Comparison of ENCODE assay signal across 8 cellular contexts in the genomic region with DNA sequence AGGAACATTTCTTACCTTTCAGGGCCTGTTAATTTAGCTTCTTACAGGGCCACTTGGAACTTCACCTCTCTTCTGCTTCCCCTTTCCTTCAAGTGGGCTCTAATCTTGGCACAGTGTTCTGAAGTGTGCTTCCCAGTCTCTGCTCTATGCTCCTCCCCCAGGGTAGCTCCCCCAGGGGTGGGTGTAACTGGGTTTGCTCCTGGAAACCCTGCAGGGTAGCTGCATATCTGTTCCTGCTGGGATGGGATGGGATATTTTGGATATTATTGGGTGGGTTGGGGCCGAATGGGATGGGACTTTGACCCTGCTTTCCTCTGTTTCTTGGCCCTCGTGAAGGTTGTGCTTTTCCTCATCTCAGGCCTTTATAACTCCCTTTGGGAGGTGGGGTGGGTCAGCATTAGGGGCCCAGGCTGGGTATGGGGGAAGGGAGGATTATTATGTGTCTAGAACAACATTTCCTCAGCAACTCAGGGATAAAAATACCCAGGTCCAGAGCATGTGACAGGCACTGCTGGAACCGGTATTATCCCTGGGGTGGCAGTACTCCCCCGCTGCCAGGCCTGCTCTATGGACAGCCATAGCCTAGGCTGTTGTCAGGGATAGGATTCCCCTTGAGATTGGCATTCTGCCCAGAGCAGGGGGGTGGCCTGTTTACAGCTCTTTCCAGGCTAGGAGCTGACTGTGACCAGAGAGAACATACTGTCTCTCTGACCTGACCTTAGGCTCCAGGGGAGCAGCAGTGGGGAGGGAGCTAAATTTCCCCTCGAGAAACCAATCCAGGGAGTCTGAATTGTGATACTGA. TPM values are rescaled to one million over a fixed set of nuclear protein-coding genes. Genes with fewer than 3 reads are reported as not detected.
DNase-seq lines count a peak whose midpoint lies in the region; ATAC-seq and TF ChIP-seq lines count a peak whose summit lies in the region.

No MANE protein-coding gene starts in this region.

- peak; percentile 40 for DNase-seq in NCI-H146 (lab: John Stamatoyannopoulos, UW)
- DNase-seq in NCI-H146 treated with DMSO at 0.1 percent for 48 hours (lab: John Stamatoyannopoulos, UW; ENCODE audit: unreplicated experiment), result no peak
- DNase-seq in OCI-LY7 (ENCODE audit: low spot score), result no peak
- DNase-seq in choroid plexus epithelial cell (ENCODE audit: low read depth), result peak; percentile 89
- peak; percentile 59 for DNase-seq in lower lobe of right lung
- DNase-seq in activated CD4-positive, alpha-beta T cell treated with anti-CD3 and anti-CD28 coated beads for 1 hour, result no peak

- H3K9me2 ChIP-seq in OCI-LY7 (ENCODE audit: insufficient read depth, low read length), result no peaks in the 10 kb centered on the region

- ATAC-seq in lower lobe of right lung (no peak), GM18858 (IDR thresholded peaks at IDR 0.05; ENCODE audit: unreplicated experiment) (no peak)

- WGBS in thymus, result 80% methylated on average over 5 of the region's 5 CpGs

- CTCF ChIA-PET in OCI-LY7 (lab: Charles Lee; ENCODE audit: unreplicated experiment), result interaction anchor here (0.6 kb wide), 1 partner anchor 90 kb away, joined by 5 read pairs; no protein-coding TSS in a partner anchor

- no peaks in the 10 kb centered on the region for H3K27me3 ChIP-seq in lower lobe of right lung (ENCODE audit: low read depth)
- no peaks in the 10 kb centered on the region for H3K27me3 ChIP-seq in thymus (ENCODE audit: control insufficient read depth, insufficient read depth)

- H3K9me3 ChIP-seq in OCI-LY7 (ENCODE audit: low read length) (no peaks in the 10 kb centered on the region), lower lobe of right lung (no peaks in the 10 kb centered on the region), thymus (ENCODE audit: control insufficient read depth) (no peaks in the 10 kb centered on the region)

- H3K36me3 ChIP-seq in OCI-LY7 (ENCODE audit: insufficient read depth, low read length) (peaks cover 73% of the 10 kb centered on the region), lower lobe of right lung (peaks cover 58% of the 10 kb centered on the region), thymus (ENCODE audit: control insufficient read depth, insufficient read depth) (peaks cover 73% of the 10 kb centered on the region)

- POLR2A ChIA-PET in OCI-LY7 (lab: Charles Lee), result interaction anchor here (1.6 kb wide), 1 partner anchor 10 kb away, joined by 4 read pairs; no protein-coding TSS in a partner anchor

- H3K4me1 ChIP-seq in OCI-LY7 (ENCODE audit: insufficient read depth, low read length, poor library complexity, severe bottlenecking), result peaks cover 81% of the 10 kb centered on the region
- H3K4me1 ChIP-seq in lower lobe of right lung, result peaks cover 71% of the 10 kb centered on the region
- H3K4me1 ChIP-seq in thymus (ENCODE audit: control insufficient read depth, insufficient read depth, low read length), result peaks cover 14% of the 10 kb centered on the region

- no peak overlapping the region for H2AFZ ChIP-seq in OCI-LY7 (ENCODE audit: low read length)

- H4K20me1 ChIP-seq in OCI-LY7 (ENCODE audit: insufficient read depth, low read length), result no peaks in the 10 kb centered on the region; the same call in 1 of the 2 replicates

- H3K4me3 ChIP-seq in OCI-LY7 (ENCODE audit: low read depth, low read length, poor library complexity, severe bottlenecking) (peak overlapping the region; percentile 36), choroid plexus epithelial cell (ENCODE audit: low read depth, low read length) (peak overlapping the region; percentile 81), lower lobe of right lung (peak overlapping the region; percentile 24), thymus (ENCODE audit: low read length) (no peak overlapping the region)

- H3K79me2 ChIP-seq in OCI-LY7 (ENCODE audit: insufficient read depth, low read depth, low read length), result peaks cover 71% of the 10 kb centered on the region

- H3K27ac ChIP-seq in OCI-LY7 (ENCODE audit: low read depth, low read length, poor library complexity, severe bottlenecking) (peak overlapping the region; percentile 30), lower lobe of right lung (peak overlapping the region; percentile 92), thymus (ENCODE audit: low read depth) (peak overlapping the region; percentile 33)

- peak overlapping the region; percentile 55 for H3K4me2 ChIP-seq in OCI-LY7 (ENCODE audit: low read length)

- intact Hi-C loops in OCI-LY7 (cut with micrococcal nuclease; ENCODE audit: unreplicated experiment), result no loop called here
- intact Hi-C loops in lower lobe of right lung (cut with DNase I), result no loop called here

- no peak for TF ChIP-seq CTCF in OCI-LY7 (conservative IDR thresholded peaks at IDR 0.05; ENCODE audit: low read length)
- no peak for TF ChIP-seq CTCF in choroid plexus epithelial cell (conservative IDR thresholded peaks at IDR 0.05; ENCODE audit: low read depth, low read length)
- TF ChIP-seq CTCF in lower lobe of right lung (IDR thresholded peaks at IDR 0.05), result no peak

- no TSS peak for BruUV-seq in OCI-LY7 (replicated peaks; lab: Mats Ljungman, UMichigan)

RNA-seq across cellular contexts. Expression of a gene that starts 5.0 kb away (rescaled TPM):
- 42.3 and 60.1 TPM in 2 replicates for total RNA-seq in OCI-LY7 (2014; rRNA removed; shearing (Covaris generic))
- total RNA-seq in OCI-LY7 (2022) (106 and 124 TPM in 2 replicates), lower lobe of right lung (162 TPM)
- polyA plus RNA-seq in thymus, result 88.1 TPM

RNA-seq across cellular contexts. Expression of a gene that starts 15.6 kb away (rescaled TPM):
- 1.2 TPM in 1 of 2 replicates, not detected in the other for total RNA-seq in OCI-LY7 (2014; rRNA removed; shearing (Covaris generic))
- total RNA-seq in OCI-LY7 (2022) (1.4 and 1.7 TPM in 2 replicates), lower lobe of right lung (22.9 TPM)
- polyA plus RNA-seq in thymus, result 16.3 TPM

RNA-seq across cellular contexts. Expression of a gene that starts 48.1 kb away (rescaled TPM):
- 59.7 and 64.5 TPM in 2 replicates for total RNA-seq in OCI-LY7 (2014; rRNA removed; shearing (Covaris generic))
- 68.2 and 70.4 TPM in 2 replicates for total RNA-seq in OCI-LY7 (2022)
- total RNA-seq in lower lobe of right lung, result 30.7 TPM
- 39.8 TPM for polyA plus RNA-seq in thymus

RNA-seq across cellular contexts. Expression of a gene that starts 54.4 kb away (rescaled TPM):
- 6.5 and 12.0 TPM in 2 replicates for total RNA-seq in OCI-LY7 (2014; rRNA removed; shearing (Covaris generic))
- 16.2 and 17.6 TPM in 2 replicates for total RNA-seq in OCI-LY7 (2022)
- 19.7 TPM for total RNA-seq in lower lobe of right lung
- polyA plus RNA-seq in thymus, result 23.6 TPM

Comparison
In these comparisons a context has a peak if more than half of its experiments do, and no peak if none do; other contexts are left out.
1. DNase-seq: peak in NCI-H146 (single experiment), choroid plexus epithelial cell (single experiment) and lower lobe of right lung (single experiment); none in NCI-H146 treated with DMSO at 0.1 percent for 48 hours (single experiment), OCI-LY7 (single experiment) and activated CD4-positive, alpha-beta T cell treated with anti-CD3 and anti-CD28 coated beads for 1 hour (single experiment).
2. H3K27ac ChIP-seq: peak in every context shown above with its lines; median percentile 92 in lower lobe of right lung; 33 in thymus; 30 in OCI-LY7.